In the genomic region with DNA sequence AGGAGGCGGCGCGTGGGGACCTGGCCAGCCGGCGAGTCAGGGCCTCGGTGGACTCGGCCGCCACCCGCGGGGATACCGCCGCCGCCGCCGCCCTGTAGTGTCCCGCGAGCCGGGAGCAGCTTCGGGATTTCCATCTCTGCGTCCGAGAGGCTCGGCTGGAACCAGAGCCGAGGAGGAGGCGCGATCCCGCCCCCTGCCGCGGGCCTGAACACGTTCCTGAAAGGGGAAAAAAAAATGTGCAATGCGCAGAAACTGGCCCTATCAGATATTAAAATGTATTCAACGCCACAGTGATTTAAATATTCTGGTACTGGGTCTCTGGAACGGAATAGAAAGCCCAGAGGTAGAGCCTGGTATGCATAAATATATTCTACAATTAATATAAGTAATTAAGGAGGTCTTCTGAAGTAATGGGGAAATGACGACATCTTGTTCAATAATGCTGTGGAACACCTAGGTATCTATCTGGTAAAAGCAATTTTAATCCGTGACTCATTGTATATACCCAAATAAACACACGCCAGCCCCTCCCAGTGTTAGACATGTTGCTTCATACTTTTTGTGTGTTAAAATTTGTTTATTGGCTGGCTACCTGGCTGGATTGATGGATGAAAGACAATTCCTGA, we compare ENCODE assay signal across 8 cellular contexts. TPM values are rescaled to one million over a fixed set of nuclear protein-coding genes. Genes with fewer than 3 reads are reported as not detected.
DNase-seq lines count a peak whose midpoint lies in the region; ATAC-seq and TF ChIP-seq lines count a peak whose summit lies in the region.
"Not testable (repeated sequence)": the region's sequence is repeated elsewhere in the genome, so short reads cannot be mapped to it uniquely, and the experiment has no call there.

TSS of gene ZXDA (minus strand) at position 172 of the 626 bp plus-strand sequence. CDS start at position 134, 38 bp downstream.

- POLR2A ChIA-PET in PC-3 (lab: Charles Lee; ENCODE audit: unreplicated experiment): not testable (repeated sequence)

- BruUV-seq in PC-3 (replicated peaks; lab: Mats Ljungman, UMichigan): not testable (repeated sequence)

- intact Hi-C loops in PC-3 (cut with micrococcal nuclease); testis (cut with DNase I; ENCODE audit: low total_unique reads): not testable (repeated sequence)

- not testable (repeated sequence) for H3K79me2 ChIP-seq in PC-3 (ENCODE audit: low read length)

- H3K9ac ChIP-seq in PC-3 (ENCODE audit: low read length): peak within 1 kb of the TSS; percentile 71
- H3K9ac ChIP-seq in adipocyte (ENCODE audit: low read length): peak within 1 kb of the TSS; percentile 75
- not testable (repeated sequence) for H3K9ac ChIP-seq in muscle layer of colon (ENCODE audit: low read length)

- H3K4me2 ChIP-seq in PC-3 (ENCODE audit: low read length): peak within 1 kb of the TSS; percentile 79

- H2AFZ ChIP-seq in PC-3 (ENCODE audit: low read length): peak within 1 kb of the TSS; percentile 68

- H3K27ac ChIP-seq in PC-3 (ENCODE audit: low read length): peak within 1 kb of the TSS; percentile 36
- H3K27ac ChIP-seq in muscle layer of colon (ENCODE audit: low read depth, low read length): peak within 1 kb of the TSS; percentile 10
- peak within 1 kb of the TSS; percentile 79 to 88 for H3K27ac ChIP-seq in testis

- not testable (repeated sequence) for H3K36me3 ChIP-seq in PC-3 (ENCODE audit: low read depth, low read length); adipocyte (ENCODE audit: control insufficient read depth, insufficient read depth, low read length, severe bottlenecking); muscle layer of colon (ENCODE audit: insufficient read depth, low read length); testis (ENCODE audit: low read depth, missing control alignments)

- 7% methylated on average over 5 to 6 of the region's 35 CpGs for WGBS in testis, 2 donors

- TF ChIP-seq CTCF in PC-3 (conservative IDR thresholded peaks at IDR 0.05; ENCODE audit: low read depth, low read length); fibroblast of the aortic adventitia (IDR thresholded peaks at IDR 0.05; ENCODE audit: insufficient read depth, low read length); testis (IDR thresholded peaks at IDR 0.05): not testable (repeated sequence)

- CTCF ChIA-PET in PC-3 (lab: Charles Lee): not testable (repeated sequence)

- H3K4me1 ChIP-seq in PC-3 (ENCODE audit: insufficient read depth, low read length); muscle layer of colon (ENCODE audit: insufficient read depth, low read length); testis: not testable (repeated sequence)
- H3K4me1 ChIP-seq in adipocyte (ENCODE audit: control insufficient read depth, insufficient read depth, low read length): peaks cover 25% of the 10 kb centered on the region

- H3K9me3 ChIP-seq in PC-3 (ENCODE audit: low read length); adipocyte (ENCODE audit: control insufficient read depth, low read length); muscle layer of colon (ENCODE audit: low read length); testis: not testable (repeated sequence)

- H3K9me2 ChIP-seq in PC-3 (replicated peaks; ENCODE audit: low read length): not testable (repeated sequence)

- H3K27me3 ChIP-seq in PC-3 (ENCODE audit: low read length); adipocyte (replicated peaks; ENCODE audit: control insufficient read depth, insufficient read depth, low read length); muscle layer of colon (ENCODE audit: control insufficient read depth in 1 of 2, insufficient read depth in 2 of 2, low read length in 2 of 2); testis: not testable (repeated sequence)

- not testable (repeated sequence) for H4K20me1 ChIP-seq in PC-3 (ENCODE audit: low read length)

- DNase-seq in PC-3 (peak; percentile 53), adipocyte (ENCODE audit: low read depth) (peak; percentile 22), fibroblast of the aortic adventitia (ENCODE audit: low read depth) (peak; percentile 39)
- not testable (repeated sequence) for DNase-seq in testis

- TF ChIP-seq POLR2A in testis (IDR thresholded peaks at IDR 0.05): not testable (repeated sequence)

- ATAC-seq in GM21576 (IDR thresholded peaks at IDR 0.05; ENCODE audit: unreplicated experiment) (peak; percentile 42), HG03342 (IDR thresholded peaks at IDR 0.05; ENCODE audit: unreplicated experiment) (peak; percentile 61), PC-3 (peak; percentile 62)

- not testable (repeated sequence) for H3F3A ChIP-seq in PC-3 (ENCODE audit: low read length, unreplicated experiment)

- peak within 1 kb of the TSS; percentile 61 for H3K4me3 ChIP-seq in GM08714 (ENCODE audit: low read length)
- peak within 1 kb of the TSS; percentile 67 for H3K4me3 ChIP-seq in PC-3 (ENCODE audit: low read length)
- H3K4me3 ChIP-seq in adipocyte (ENCODE audit: low read length): peak within 1 kb of the TSS; percentile 74
- peak within 1 kb of the TSS; percentile 60 for H3K4me3 ChIP-seq in fibroblast of the aortic adventitia (ENCODE audit: low read depth, low read length)
- peak within 1 kb of the TSS in 1 of 2 donors; percentile 42 for H3K4me3 ChIP-seq in muscle layer of colon (ENCODE audit: low read depth in 1 of 2, low read length in 2 of 2)
- H3K4me3 ChIP-seq in testis: peak within 1 kb of the TSS; percentile 44 to 45

RNA-seq across cellular contexts. Expression of gene ZXDA, which starts in this region (rescaled TPM):
- total RNA-seq in PC-3 (2014; rRNA removed) (2.9 and 3.2 TPM in 2 replicates), fibroblast of the aortic adventitia (ENCODE audit: low replicate concordance) (5.2 and 7.6 TPM in 2 replicates), testis (1 to 10 TPM; 4.7 to 5.2 TPM)
- polyA plus RNA-seq in testis (ENCODE audit: insufficient read depth, low read depth, low replicate concordance): 1.4 TPM

Comparison
In these comparisons a context has a peak if more than half of its experiments do, and no peak if none do; other contexts are left out.
1. H3K27ac ChIP-seq: peak in every context shown above with its lines; median percentile 84 in testis; 36 in PC-3; 10 in muscle layer of colon.